In the genomic region with DNA sequence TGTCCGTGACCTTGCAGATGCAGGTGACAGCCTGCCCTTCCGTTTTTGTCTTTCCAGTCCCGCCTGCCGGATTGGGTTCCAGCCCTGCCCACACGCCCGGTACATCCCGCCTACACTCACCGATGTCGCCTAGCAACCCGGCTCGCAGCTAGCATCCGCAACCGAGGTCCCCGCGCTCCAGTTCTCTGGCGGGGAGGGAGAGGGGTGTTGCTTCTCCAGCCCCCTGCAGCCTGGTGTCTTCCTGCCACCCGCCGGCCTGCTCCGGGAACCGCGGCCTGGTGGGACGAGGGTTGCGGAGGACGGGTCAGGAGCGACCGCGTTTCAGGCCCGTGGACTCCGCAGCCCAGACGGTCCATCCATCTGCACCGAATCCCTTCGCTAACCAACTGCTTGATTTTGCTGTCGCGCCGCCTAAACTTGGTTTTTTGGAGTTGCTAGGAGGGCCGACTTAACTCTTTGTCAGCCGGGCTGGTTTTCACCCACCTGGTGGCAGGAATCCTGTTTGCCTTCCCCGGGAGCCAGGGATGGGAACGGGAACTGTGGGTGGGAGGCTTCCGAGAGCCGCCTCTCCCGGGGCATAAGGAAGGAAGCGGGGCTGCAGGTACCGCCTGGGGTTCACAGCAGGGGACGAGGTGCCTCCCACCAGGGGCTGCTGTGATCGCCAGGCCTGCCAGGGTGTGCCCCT, we compare ENCODE assay signal across 8 cellular contexts. TPM values are rescaled to one million over a fixed set of nuclear protein-coding genes. Genes with fewer than 3 reads are reported as not detected.
A peak's percentile ranks its signal among the peaks of the same experiment; 100 is the strongest.
DNase-seq lines count a peak whose midpoint lies in the region; ATAC-seq lines count a peak whose summit lies in the region.

No MANE protein-coding gene starts in this region.

- no peak overlapping the region for H3K27ac ChIP-seq in rectal smooth muscle tissue (ENCODE audit: low read depth, low read length)

- no peak overlapping the region for H3K9ac ChIP-seq in rectal smooth muscle tissue (ENCODE audit: low read length)

- H3K4me1 ChIP-seq in rectal smooth muscle tissue (ENCODE audit: control insufficient read depth, insufficient read depth, low read length), result no peaks in the 10 kb centered on the region

- peak; percentile 64 for DNase-seq in AG20443 (ENCODE audit: low spot score)
- DNase-seq in NCI-H2171 (lab: John Stamatoyannopoulos, UW), result peak; percentile 62
- DNase-seq in activated effector memory CD4-positive, alpha-beta T cell treated with Interleukin-2 at 50 U/mL for 16 hours, result peak; percentile 37
- no peak for DNase-seq in Right ventricle myocardium superior
- no peak for DNase-seq in epidermal melanocyte (ENCODE audit: insufficient read length, low spot score)

- H3K4me3 ChIP-seq in rectal smooth muscle tissue (ENCODE audit: low read length), result peak overlapping the region; percentile 36

- H3K36me3 ChIP-seq in rectal smooth muscle tissue (ENCODE audit: control insufficient read depth, insufficient read depth, low read length), result no peaks in the 10 kb centered on the region

- ATAC-seq in Right ventricle myocardium superior (ENCODE audit: poor library complexity), result peak; percentile 34
- no peak for ATAC-seq in HG02870 (IDR thresholded peaks at IDR 0.05; ENCODE audit: unreplicated experiment)
- no peak for ATAC-seq in HG03045 (IDR thresholded peaks at IDR 0.05; ENCODE audit: unreplicated experiment)

- intact Hi-C loops in Right ventricle myocardium superior (cut with DNase I), result no loop called here

- peaks cover 9% of the 10 kb centered on the region for H3K27me3 ChIP-seq in rectal smooth muscle tissue (ENCODE audit: control insufficient read depth, insufficient read depth, low read length)

RNA-seq across cellular contexts. Expression of a gene that starts 15.4 kb away (rescaled TPM):
- total RNA-seq in Right ventricle myocardium superior, result 0.24 TPM

RNA-seq across cellular contexts. Expression of a gene that starts 29.5 kb away (rescaled TPM):
- not detected for total RNA-seq in Right ventricle myocardium superior

RNA-seq across cellular contexts. Expression of a gene that starts 39.1 kb away (rescaled TPM):
- total RNA-seq in Right ventricle myocardium superior, result 70.5 TPM

RNA-seq across cellular contexts. Expression of a gene that starts 40.1 kb away (rescaled TPM):
- total RNA-seq in Right ventricle myocardium superior, result 12.3 TPM

Comparison
In these comparisons a context has a peak if more than half of its experiments do, and no peak if none do; other contexts are left out.
1. DNase-seq: peak in AG20443 (single experiment), NCI-H2171 (single experiment) and activated effector memory CD4-positive, alpha-beta T cell treated with Interleukin-2 at 50 U/mL for 16 hours (single experiment); none in Right ventricle myocardium superior (single experiment) and epidermal melanocyte (single experiment).